ENCODE assay signal across 7 cellular contexts in genomic region chr7:44985900-44986217, GRCh38. TPM values are rescaled to one million over a fixed set of nuclear protein-coding genes. Genes with fewer than 3 reads are reported as not detected.
DNase-seq lines count a peak whose midpoint lies in the region; ATAC-seq and TF ChIP-seq lines count a peak whose summit lies in the region.

No MANE protein-coding gene starts in this region.

- peaks cover 31% of the 10 kb centered on the region for H3K36me3 Mint-ChIP-seq in HFFc6 (ENCODE audit: low read depth)
- H3K36me3 Mint-ChIP-seq in activated T-helper 17 cell treated with anti-CD3 and anti-CD28 coated beads, Interleukin-2, amount 50 U/mL, for 72 hours (ENCODE audit: low read depth), result peaks cover 71% of the 10 kb centered on the region
- peaks cover 41% of the 10 kb centered on the region for H3K36me3 Mint-ChIP-seq in stimulated activated memory B cell treated with anti-CD40 and anti-IgM and Interleukin-4, amounts not matched to agents 10 μg/mL and 1 μg/mL and 100 μg/mL, for 72 hours

- H3K4me3 Mint-ChIP-seq in HFFc6, result peak overlapping the region; percentile 100
- H3K4me3 Mint-ChIP-seq in activated T-helper 17 cell treated with anti-CD3 and anti-CD28 coated beads, Interleukin-2, amount 50 U/mL, for 72 hours, result peak overlapping the region; percentile 99
- H3K4me3 Mint-ChIP-seq in stimulated activated memory B cell treated with anti-CD40 and anti-IgM and Interleukin-4, amounts not matched to agents 10 μg/mL and 1 μg/mL and 100 μg/mL, for 72 hours, result peak overlapping the region; percentile 98

- peak overlapping the region; percentile 97 for H3K4me3 ChIP-seq in iPS-11a (ENCODE audit: low read depth, low read length)

- ATAC-seq in activated T-helper 17 cell treated with anti-CD3 and anti-CD28 coated beads, Interleukin-2, amount 50 U/mL, for 72 hours (replicated peaks), result no peak
- no peak for ATAC-seq in stimulated activated memory B cell treated with anti-CD40 and anti-IgM and Interleukin-4, amounts not matched to agents 10 μg/mL and 1 μg/mL and 100 μg/mL, for 72 hours
- no peak for ATAC-seq in HG03159 (IDR thresholded peaks at IDR 0.05; ENCODE audit: unreplicated experiment)

- H3K27me3 Mint-ChIP-seq in HFFc6 (ENCODE audit: insufficient read depth), result peaks cover 5% of the 10 kb centered on the region
- H3K27me3 Mint-ChIP-seq in activated T-helper 17 cell treated with anti-CD3 and anti-CD28 coated beads, Interleukin-2, amount 50 U/mL, for 72 hours, result no peaks in the 10 kb centered on the region
- H3K27me3 Mint-ChIP-seq in stimulated activated memory B cell treated with anti-CD40 and anti-IgM and Interleukin-4, amounts not matched to agents 10 μg/mL and 1 μg/mL and 100 μg/mL, for 72 hours, result no peaks in the 10 kb centered on the region

- H3K9me3 Mint-ChIP-seq in HFFc6, result peaks cover 3% of the 10 kb centered on the region; the same call in 1 of the 2 replicates
- no peaks in the 10 kb centered on the region for H3K9me3 Mint-ChIP-seq in activated T-helper 17 cell treated with anti-CD3 and anti-CD28 coated beads, Interleukin-2, amount 50 U/mL, for 72 hours
- no peaks in the 10 kb centered on the region for H3K9me3 Mint-ChIP-seq in stimulated activated memory B cell treated with anti-CD40 and anti-IgM and Interleukin-4, amounts not matched to agents 10 μg/mL and 1 μg/mL and 100 μg/mL, for 72 hours

- peak overlapping the region; percentile 98 for H3K27ac Mint-ChIP-seq in HFFc6
- peak overlapping the region; percentile 95 for H3K27ac Mint-ChIP-seq in activated T-helper 17 cell treated with anti-CD3 and anti-CD28 coated beads, Interleukin-2, amount 50 U/mL, for 72 hours
- peak overlapping the region; percentile 98 for H3K27ac Mint-ChIP-seq in stimulated activated memory B cell treated with anti-CD40 and anti-IgM and Interleukin-4, amounts not matched to agents 10 μg/mL and 1 μg/mL and 100 μg/mL, for 72 hours

- peaks cover 62% of the 10 kb centered on the region for H3K4me1 Mint-ChIP-seq in HFFc6 (ENCODE audit: low read depth)
- peaks cover 23% of the 10 kb centered on the region for H3K4me1 Mint-ChIP-seq in activated T-helper 17 cell treated with anti-CD3 and anti-CD28 coated beads, Interleukin-2, amount 50 U/mL, for 72 hours
- H3K4me1 Mint-ChIP-seq in stimulated activated memory B cell treated with anti-CD40 and anti-IgM and Interleukin-4, amounts not matched to agents 10 μg/mL and 1 μg/mL and 100 μg/mL, for 72 hours, result peaks cover 64% of the 10 kb centered on the region

- DNase-seq in HFFc6 (no peak), dedifferentiated amniotic fluid mesenchymal stem cell (ENCODE audit: extremely low spot score) (no peak), NCI-H446 treated with DMSO at 0.1 percent for 48 hours (lab: John Stamatoyannopoulos, UW) (no peak)

- no peak for TF ChIP-seq CTCF in HFFc6 (IDR thresholded peaks at IDR 0.05)

RNA-seq across cellular contexts. Expression of gene MYO1G, which starts 7.0 kb away (rescaled TPM):
- total RNA-seq in HFFc6 (2021; fragmentation: NEBNext Ultra II Directional; extraction: Animal tissue kit (Norgen Biotek cat#: 25700)), result not detected
- 100 to 1,000 TPM; 316 to 649 TPM for total RNA-seq in activated T-helper 17 cell treated with anti-CD3 and anti-CD28 coated beads, Interleukin-2, amount 50 U/mL, for 72 hours

RNA-seq across cellular contexts. Expression of gene CCM2, which starts 14.1 kb away (rescaled TPM):
- total RNA-seq in HFFc6 (2021; fragmentation: NEBNext Ultra II Directional; extraction: Animal tissue kit (Norgen Biotek cat#: 25700)), result 10 to 100 TPM; 50.3 to 57.4 (median 52.7) TPM
- 10 to 100 TPM; 69.8 to 79.3 TPM for total RNA-seq in activated T-helper 17 cell treated with anti-CD3 and anti-CD28 coated beads, Interleukin-2, amount 50 U/mL, for 72 hours

Comparison
In these comparisons a context has a peak if more than half of its experiments do, and no peak if none do; other contexts are left out.
1. RNA of gene MYO1G, which starts 7.0 kb away (total RNA-seq): 316 to 649 TPM in activated T-helper 17 cell treated with anti-CD3 and anti-CD28 coated beads, Interleukin-2, amount 50 U/mL, for 72 hours; not detected in HFFc6; every median in the first group is over 100 times any median in the second.
2. Peak in every context shown above with its lines, with median percentiles within 50 percentile points of each other: H3K27ac Mint-ChIP-seq and H3K4me3 Mint-ChIP-seq.